ENCODE assay signal across 26 cellular contexts in genomic region chr11:2810401-2811205, GRCh38.
DNase-seq lines count a peak whose midpoint lies in the region; ATAC-seq and TF ChIP-seq lines count a peak whose summit lies in the region.
"Had no signal": no experiment of that assay in that cellular context is flagged by ENCODE, and none has a peak within 500 bp of the region (broad histone marks: within the 10 kb centered on the region; RNA-seq: fewer than 3 reads in every experiment).

No MANE protein-coding gene starts in this region.

- peaks cover 10% of the 10 kb centered on the region for H3K36me3 Mint-ChIP-seq in activated naive CD4-positive, alpha-beta T cell treated with anti-CD3 and anti-CD28 coated beads, Interleukin-2, amount 50 U/mL, for 24 hours

- WGBS in heart right ventricle, 2 donors: 85 to 87% methylated on average over 18 of the region's 18 CpGs
- WGBS in urinary bladder: 46% methylated on average over 18 of the region's 18 CpGs

- no peak for TF ChIP-seq CTCF in heart right ventricle (IDR thresholded peaks at IDR 0.05)

- peaks cover 20% of the 10 kb centered on the region for H3K4me1 Mint-ChIP-seq in activated naive CD4-positive, alpha-beta T cell treated with anti-CD3 and anti-CD28 coated beads, Interleukin-2, amount 50 U/mL, for 24 hours

- no peaks in the 10 kb centered on the region for H3K9me3 Mint-ChIP-seq in activated naive CD4-positive, alpha-beta T cell treated with anti-CD3 and anti-CD28 coated beads, Interleukin-2, amount 50 U/mL, for 24 hours

- peak overlapping the region in 7 of 10 donors; percentile 3 to 90 (median 78) for H3K27ac ChIP-seq in heart right ventricle
- peak overlapping the region; percentile 64 for H3K27ac ChIP-seq in urinary bladder (ENCODE audit: low read depth)
- H3K27ac ChIP-seq: A549, tibial artery, VCaP had no signal

- peak overlapping the region; percentile 12 for H3K27ac Mint-ChIP-seq in activated naive CD4-positive, alpha-beta T cell treated with anti-CD3 and anti-CD28 coated beads, Interleukin-2, amount 50 U/mL, for 24 hours
- H3K27ac Mint-ChIP-seq: activated CD4-positive, alpha-beta T cell treated with anti-CD3 and anti-CD28 coated beads, Interleukin-2, amount 10 ng/mL, durations not matched to agents 24 days and 14 days; activated naive CD8-positive, alpha-beta T cell treated with anti-CD3 and anti-CD28 coated beads, Interleukin-2, amount 10 ng/mL, durations not matched to agents 7 days and 5 days; B cell; GM23338 had no signal

- intact Hi-C loops in heart right ventricle (cut with DNase I): no loop called here

- H3K9me3 ChIP-seq in heart right ventricle: peaks cover 0 to 2% (median 0%) of the 10 kb centered on the region in 11 donors
- H3K9me3 ChIP-seq: gastrocnemius medialis, MG63, SK-N-SH had no signal

- ATAC-seq in heart right ventricle: no peak
- ATAC-seq in esophagus mucosa: no peak
- ATAC-seq: A549; stimulated activated naive CD8-positive, alpha-beta T cell treated with anti-CD3 and anti-CD28 coated beads, Interleukin-15, Interleukin-2, amounts not matched to agents 100 U/mL and 50 U/mL, for 24 hours had no signal

- H3K27me3 Mint-ChIP-seq in activated naive CD4-positive, alpha-beta T cell treated with anti-CD3 and anti-CD28 coated beads, Interleukin-2, amount 50 U/mL, for 24 hours: no peaks in the 10 kb centered on the region
- H3K27me3 Mint-ChIP-seq: activated CD4-positive, alpha-beta T cell treated with anti-CD3 and anti-CD28 coated beads, Interleukin-2, amount 10 ng/mL, durations not matched to agents 24 days and 14 days; activated naive CD8-positive, alpha-beta T cell treated with anti-CD3 and anti-CD28 coated beads, Interleukin-2, amount 10 ng/mL, durations not matched to agents 7 days and 5 days; B cell had no signal

- H3K4me3 ChIP-seq in heart right ventricle: no peak overlapping the region
- H3K4me3 ChIP-seq in urinary bladder (ENCODE audit: low read depth, low read length): no peak overlapping the region
- H3K4me3 ChIP-seq: A549, gastrocnemius medialis, GM23338, MG63, tibial artery had no signal

- H3K36me3 ChIP-seq in heart right ventricle (no peaks in the 10 kb centered on the region), urinary bladder (ENCODE audit: insufficient read depth) (no peaks in the 10 kb centered on the region)
- H3K36me3 ChIP-seq: gastrocnemius medialis, MG63, tibial artery had no signal

- no peaks in the 10 kb centered on the region for H3K27me3 ChIP-seq in heart right ventricle

- no peak for DNase-seq in activated naive CD4-positive, alpha-beta T cell (lab: John Stamatoyannopoulos, UW)
- peak in 1 of 2 donors; percentile 16 for DNase-seq in heart right ventricle
- DNase-seq in mucosa of gallbladder (ENCODE audit: low spot score): peak; percentile 51
- DNase-seq in effector CD4-positive, alpha-beta T cell: no peak
- DNase-seq in HT-29 (ENCODE audit: low spot score): no peak
- DNase-seq: activated CD4-positive, alpha-beta T cell treated with anti-CD3 and anti-CD28 coated beads, Interleukin-2, amount 10 ng/mL, durations not matched to agents 24 days and 14 days; activated naive CD8-positive, alpha-beta T cell treated with anti-CD3 and anti-CD28 coated beads, Interleukin-2, amount 10 ng/mL, durations not matched to agents 7 days and 5 days; Caco-2; effector memory CD4-positive, alpha-beta T cell; gastrocnemius medialis; kidney glomerular epithelial cell; MG63; NCI-H1417 treated with DMSO at 0.1 percent for 48 hours; NCI-H510A treated with DMSO at 0.1 percent for 48 hours; SK-N-SH; stimulated activated CD4-positive, alpha-beta T cell treated with anti-CD3 and anti-CD28 coated beads, Interleukin-4, amount 100 ng/mL, for 24 hours; stimulated activated naive CD8-positive, alpha-beta T cell treated with anti-CD3 and anti-CD28 coated beads, Interleukin-15, Interleukin-2, amounts not matched to agents 100 U/mL and 50 U/mL, for 24 hours; T-helper 2 cell had no signal

- peaks cover 10 to 58% (median 47%) of the 10 kb centered on the region in 9 donors for H3K4me1 ChIP-seq in heart right ventricle
- H3K4me1 ChIP-seq in urinary bladder (ENCODE audit: insufficient read depth): peaks cover 2% of the 10 kb centered on the region
- H3K4me1 ChIP-seq: Caco-2 had no signal

- H3K4me3 Mint-ChIP-seq in activated naive CD4-positive, alpha-beta T cell treated with anti-CD3 and anti-CD28 coated beads, Interleukin-2, amount 50 U/mL, for 24 hours: no peak overlapping the region
- H3K4me3 Mint-ChIP-seq: activated CD4-positive, alpha-beta T cell treated with anti-CD3 and anti-CD28 coated beads, Interleukin-2, amount 10 ng/mL, durations not matched to agents 24 days and 14 days; activated naive CD8-positive, alpha-beta T cell treated with anti-CD3 and anti-CD28 coated beads, Interleukin-2, amount 10 ng/mL, durations not matched to agents 7 days and 5 days; B cell; GM23338 had no signal
